9 cellular contexts compared by ENCODE assay signal in genomic region chr10:102657984-102658724, GRCh38. TPM values are rescaled to one million over a fixed set of nuclear protein-coding genes. Genes with fewer than 3 reads are reported as not detected.
DNase-seq lines count a peak whose midpoint lies in the region; ATAC-seq, FAIRE-seq and TF ChIP-seq lines count a peak whose summit lies in the region.
"Had no signal": no experiment of that assay in that cellular context is flagged by ENCODE, and none has a peak within 500 bp of the region (broad histone marks: within the 10 kb centered on the region; RNA-seq: fewer than 3 reads in every experiment).

No MANE protein-coding gene starts in this region.

- no peak overlapping the region for H3K9ac ChIP-seq in keratinocyte (ENCODE audit: control insufficient read depth, extremely low read depth, insufficient read depth, low read length)
- peak overlapping the region in 1 of 5 donors; percentile 7 for H3K9ac ChIP-seq in subcutaneous abdominal adipose tissue (ENCODE audit: low read length in 5 of 5)

- FAIRE-seq in keratinocyte (lab: Jason Lieb, UNC), result peak; percentile 58

- no peak for TF ChIP-seq CTCF in keratinocyte (optimal IDR thresholded peaks at IDR 0.05 in 1 of 3, IDR thresholded peaks at IDR 0.05 in 1 of 3, conservative IDR thresholded peaks at IDR 0.05 in 1 of 3; ENCODE audit: extremely low read depth in 1 of 3, insufficient read depth in 2 of 3, low read length in 3 of 3)

- no peak for DNase-seq in activated CD4-positive, alpha-beta T cell treated with anti-CD3 and anti-CD28 coated beads, Interleukin-2, amount 10 ng/mL, durations not matched to agents 24 days and 14 days
- no peak for DNase-seq in activated CD4-positive, alpha-beta T cell treated with anti-CD3 and anti-CD28 coated beads, Interleukin-2, amount 50 U/mL, for 1 hour
- DNase-seq in activated naive CD4-positive, alpha-beta T cell treated with anti-CD3 and anti-CD28 coated beads, Interleukin-2, amount 50 U/mL, for 72 hours (ENCODE audit: low spot score in 2 of 2), result no peak
- no peak for DNase-seq in keratinocyte (ENCODE audit: low read depth, low spot score)
- DNase-seq in CD1c-positive myeloid dendritic cell (ENCODE audit: extremely low spot score), result no peak
- no peak for DNase-seq in NCI-H1092 (lab: John Stamatoyannopoulos, UW)
- no peak for DNase-seq in KBM-7

- no peaks in the 10 kb centered on the region for H4K20me1 ChIP-seq in keratinocyte (ENCODE audit: control insufficient read depth, extremely low read depth, insufficient read depth, low read length)

- peak overlapping the region; percentile 83 for H3K27ac Mint-ChIP-seq in activated CD4-positive, alpha-beta T cell treated with anti-CD3 and anti-CD28 coated beads, Interleukin-2, amount 10 ng/mL, durations not matched to agents 24 days and 14 days
- peak overlapping the region; percentile 46 to 80 for H3K27ac Mint-ChIP-seq in activated naive CD4-positive, alpha-beta T cell treated with anti-CD3 and anti-CD28 coated beads, Interleukin-2, amount 50 U/mL, for 72 hours

- H3K4me3 ChIP-seq in keratinocyte (ENCODE audit: control insufficient read depth in 2 of 3, extremely low read depth in 1 of 3, insufficient read depth in 2 of 3, low read depth in 1 of 3, low read length in 3 of 3), result no peak overlapping the region
- no peak overlapping the region for H3K4me3 ChIP-seq in subcutaneous abdominal adipose tissue (ENCODE audit: low read depth in 1 of 5, low read length in 5 of 5)
- H3K4me3 ChIP-seq: SK-N-MC had no signal

- H3K4me1 Mint-ChIP-seq in activated CD4-positive, alpha-beta T cell treated with anti-CD3 and anti-CD28 coated beads, Interleukin-2, amount 10 ng/mL, durations not matched to agents 24 days and 14 days, result peaks cover 51% of the 10 kb centered on the region

- H3K36me3 ChIP-seq in keratinocyte (ENCODE audit: control insufficient read depth in 2 of 2, extremely low read depth in 1 of 2, insufficient read depth in 2 of 2, low read length in 2 of 2) (peaks cover 22 to 33% of the 10 kb centered on the region in 2 experiments), subcutaneous abdominal adipose tissue (ENCODE audit: control insufficient read depth in 5 of 5, insufficient read depth in 5 of 5, low read length in 5 of 5) (peaks cover 0 to 59% (median 55%) of the 10 kb centered on the region in 5 donors)

- peak overlapping the region; percentile 12 for H2AFZ ChIP-seq in keratinocyte (ENCODE audit: control insufficient read depth, low read length)

- H3K27me3 Mint-ChIP-seq in activated CD4-positive, alpha-beta T cell treated with anti-CD3 and anti-CD28 coated beads, Interleukin-2, amount 10 ng/mL, durations not matched to agents 24 days and 14 days, result no peaks in the 10 kb centered on the region

- H3K4me1 ChIP-seq in keratinocyte (ENCODE audit: control insufficient read depth, extremely low read depth, insufficient read depth, low read length) (peaks cover 15% of the 10 kb centered on the region), subcutaneous abdominal adipose tissue (ENCODE audit: control insufficient read depth in 5 of 5, insufficient read depth in 5 of 5, low read length in 5 of 5) (peaks cover 3 to 46% (median 36%) of the 10 kb centered on the region in 5 donors)

- no peak for ATAC-seq in activated naive CD4-positive, alpha-beta T cell treated with anti-CD3 and anti-CD28 coated beads, Interleukin-2, amount 50 U/mL, for 72 hours

- H3K9me3 ChIP-seq in keratinocyte (ENCODE audit: control insufficient read depth, low read depth, low read length), result no peaks in the 10 kb centered on the region
- H3K9me3 ChIP-seq in subcutaneous abdominal adipose tissue (ENCODE audit: control insufficient read depth in 5 of 5, low read length in 5 of 5), result no peaks in the 10 kb centered on the region

- intact Hi-C loops in activated CD4-positive, alpha-beta T cell treated with anti-CD3 and anti-CD28 coated beads, Interleukin-2, amount 10 ng/mL, durations not matched to agents 24 days and 14 days (cut with micrococcal nuclease), result no loop called here

- dilution Hi-C loops in keratinocyte (cut with MboI; ENCODE audit: extremely low pct_ligation_motif_present, low sequenced_read_pairs), result no loop called here

- no peaks in the 10 kb centered on the region for H3K9me3 Mint-ChIP-seq in activated CD4-positive, alpha-beta T cell treated with anti-CD3 and anti-CD28 coated beads, Interleukin-2, amount 10 ng/mL, durations not matched to agents 24 days and 14 days
- no peaks in the 10 kb centered on the region for H3K9me3 Mint-ChIP-seq in activated naive CD4-positive, alpha-beta T cell treated with anti-CD3 and anti-CD28 coated beads, Interleukin-2, amount 50 U/mL, for 72 hours

- H3K36me3 Mint-ChIP-seq in activated CD4-positive, alpha-beta T cell treated with anti-CD3 and anti-CD28 coated beads, Interleukin-2, amount 10 ng/mL, durations not matched to agents 24 days and 14 days (ENCODE audit: low read depth), result peaks cover 47% of the 10 kb centered on the region
- no peaks in the 10 kb centered on the region for H3K36me3 Mint-ChIP-seq in activated naive CD4-positive, alpha-beta T cell treated with anti-CD3 and anti-CD28 coated beads, Interleukin-2, amount 50 U/mL, for 72 hours

- H3K27ac ChIP-seq in keratinocyte (ENCODE audit: control insufficient read depth, insufficient read depth, low read length) (peak overlapping the region; percentile 2), subcutaneous abdominal adipose tissue (ENCODE audit: low read depth, low read length) (peak overlapping the region; percentile 57)
- H3K27ac ChIP-seq: SK-N-MC had no signal

- H3K79me2 ChIP-seq in keratinocyte (ENCODE audit: control insufficient read depth, insufficient read depth, low read length), result peaks cover 10% of the 10 kb centered on the region

- H3K27me3 ChIP-seq in keratinocyte (ENCODE audit: control insufficient read depth, extremely low read depth, insufficient read depth, low read length) (no peaks in the 10 kb centered on the region), subcutaneous abdominal adipose tissue (ENCODE audit: control insufficient read depth in 5 of 5, insufficient read depth in 4 of 5, low read length in 5 of 5) (no peaks in the 10 kb centered on the region)

- H3K4me3 Mint-ChIP-seq in activated CD4-positive, alpha-beta T cell treated with anti-CD3 and anti-CD28 coated beads, Interleukin-2, amount 10 ng/mL, durations not matched to agents 24 days and 14 days, result peak overlapping the region; percentile 45

- H3K4me2 ChIP-seq in keratinocyte (ENCODE audit: control insufficient read depth, extremely low read depth, insufficient read depth, low read depth, low read length), result no peak overlapping the region

- in situ Hi-C loops in KBM-7 (cut with MboI; ENCODE audit: low pct_unique_long_range_greater_than_20kb, low sequenced_read_pairs), result no loop called here

- H3K9me1 ChIP-seq in keratinocyte (ENCODE audit: control insufficient read depth, extremely low read depth, insufficient read depth, low read length), result no peaks in the 10 kb centered on the region

RNA-seq across cellular contexts. Expression of gene TRIM8, which starts 13.9 kb away (rescaled TPM):
- 85.5 and 85.7 TPM in 2 replicates for total RNA-seq in activated CD4-positive, alpha-beta T cell treated with anti-CD3 and anti-CD28 coated beads, Interleukin-2, amount 10 ng/mL, durations not matched to agents 24 days and 14 days
- 10 to 100 TPM; 22.9 to 47.3 TPM for total RNA-seq in activated naive CD4-positive, alpha-beta T cell treated with anti-CD3 and anti-CD28 coated beads, Interleukin-2, amount 50 U/mL, for 72 hours
- polyA plus RNA-seq in keratinocyte, result 16.9 to 45.1 TPM (median 24.8 TPM) in 3 replicates
- polyA plus RNA-seq in keratinocyte (2011; ENCODE audit: low read depth), result 38.5 TPM
- 23.0 and 34.3 TPM in 2 replicates for polyA plus RNA-seq in keratinocyte (2011; cell fraction: cytosol; rRNA removed)
- polyA plus RNA-seq in keratinocyte (2011; cell fraction: nucleus; rRNA removed), result 30.9 and 34.4 TPM in 2 replicates
- 39.4 and 51.3 TPM in 2 replicates for polyA plus RNA-seq in keratinocyte (2012; ENCODE audit: low replicate concordance)
- polyA minus RNA-seq in keratinocyte, result 15.2 to 53.0 TPM (median 16.7 TPM) in 3 replicates
- 36.4 TPM for polyA minus RNA-seq in keratinocyte (2011; cell fraction: cytosol; rRNA and poly(A)+ RNA removed)
- 22.9 and 24.1 TPM in 2 replicates for polyA minus RNA-seq in keratinocyte (2011; cell fraction: nucleus; rRNA and poly(A)+ RNA removed)

RNA-seq across cellular contexts. Expression of gene ARL3, which starts 56.0 kb away (rescaled TPM):
- 6.3 and 6.4 TPM in 2 replicates for total RNA-seq in activated CD4-positive, alpha-beta T cell treated with anti-CD3 and anti-CD28 coated beads, Interleukin-2, amount 10 ng/mL, durations not matched to agents 24 days and 14 days
- 1 to 10 TPM; 5.7 to 6.8 TPM for total RNA-seq in activated naive CD4-positive, alpha-beta T cell treated with anti-CD3 and anti-CD28 coated beads, Interleukin-2, amount 50 U/mL, for 72 hours
- polyA plus RNA-seq in keratinocyte, result 7.0 to 10.7 TPM (median 9.2 TPM) in 3 replicates
- 15.2 TPM for polyA plus RNA-seq in keratinocyte (2011; ENCODE audit: low read depth)
- polyA plus RNA-seq in keratinocyte (2011; cell fraction: cytosol; rRNA removed), result 8.3 and 9.4 TPM in 2 replicates
- 2.9 and 3.1 TPM in 2 replicates for polyA plus RNA-seq in keratinocyte (2011; cell fraction: nucleus; rRNA removed)
- 9.7 and 11.4 TPM in 2 replicates for polyA plus RNA-seq in keratinocyte (2012; ENCODE audit: low replicate concordance)
- polyA minus RNA-seq in keratinocyte, result 2.1 to 2.3 TPM (median 2.1 TPM) in 3 replicates
- 3.6 TPM for polyA minus RNA-seq in keratinocyte (2011; cell fraction: cytosol; rRNA and poly(A)+ RNA removed)
- 0.53 and 1.2 TPM in 2 replicates for polyA minus RNA-seq in keratinocyte (2011; cell fraction: nucleus; rRNA and poly(A)+ RNA removed)

RNA-seq across cellular contexts. Expression of gene SFXN2, which starts 56.3 kb away (rescaled TPM):
- total RNA-seq in activated CD4-positive, alpha-beta T cell treated with anti-CD3 and anti-CD28 coated beads, Interleukin-2, amount 10 ng/mL, durations not matched to agents 24 days and 14 days, result 38.7 TPM in 2 replicates
- total RNA-seq in activated naive CD4-positive, alpha-beta T cell treated with anti-CD3 and anti-CD28 coated beads, Interleukin-2, amount 50 U/mL, for 72 hours, result 10 to 100 TPM in 1 of 2 donors, 1 to 10 TPM in 1; 8.3 to 16.5 TPM
- 1.7 to 5.7 TPM (median 5.0 TPM) in 3 replicates for polyA plus RNA-seq in keratinocyte
- 0.20 TPM for polyA plus RNA-seq in keratinocyte (2011; ENCODE audit: low read depth)
- 2.5 TPM in 2 replicates for polyA plus RNA-seq in keratinocyte (2011; cell fraction: cytosol; rRNA removed)
- polyA plus RNA-seq in keratinocyte (2011; cell fraction: nucleus; rRNA removed), result 2.4 and 3.1 TPM in 2 replicates
- 0.45 and 4.8 TPM in 2 replicates for polyA plus RNA-seq in keratinocyte (2012; ENCODE audit: low replicate concordance)
- 6.3 to 24.1 TPM (median 11.6 TPM) in 3 replicates for polyA minus RNA-seq in keratinocyte
- polyA minus RNA-seq in keratinocyte (2011; cell fraction: cytosol; rRNA and poly(A)+ RNA removed), result 4.2 TPM
- polyA minus RNA-seq in keratinocyte (2011; cell fraction: nucleus; rRNA and poly(A)+ RNA removed), result 1.1 and 2.3 TPM in 2 replicates
